ENCODE assay signal across 8 cellular contexts in the genomic region with DNA sequence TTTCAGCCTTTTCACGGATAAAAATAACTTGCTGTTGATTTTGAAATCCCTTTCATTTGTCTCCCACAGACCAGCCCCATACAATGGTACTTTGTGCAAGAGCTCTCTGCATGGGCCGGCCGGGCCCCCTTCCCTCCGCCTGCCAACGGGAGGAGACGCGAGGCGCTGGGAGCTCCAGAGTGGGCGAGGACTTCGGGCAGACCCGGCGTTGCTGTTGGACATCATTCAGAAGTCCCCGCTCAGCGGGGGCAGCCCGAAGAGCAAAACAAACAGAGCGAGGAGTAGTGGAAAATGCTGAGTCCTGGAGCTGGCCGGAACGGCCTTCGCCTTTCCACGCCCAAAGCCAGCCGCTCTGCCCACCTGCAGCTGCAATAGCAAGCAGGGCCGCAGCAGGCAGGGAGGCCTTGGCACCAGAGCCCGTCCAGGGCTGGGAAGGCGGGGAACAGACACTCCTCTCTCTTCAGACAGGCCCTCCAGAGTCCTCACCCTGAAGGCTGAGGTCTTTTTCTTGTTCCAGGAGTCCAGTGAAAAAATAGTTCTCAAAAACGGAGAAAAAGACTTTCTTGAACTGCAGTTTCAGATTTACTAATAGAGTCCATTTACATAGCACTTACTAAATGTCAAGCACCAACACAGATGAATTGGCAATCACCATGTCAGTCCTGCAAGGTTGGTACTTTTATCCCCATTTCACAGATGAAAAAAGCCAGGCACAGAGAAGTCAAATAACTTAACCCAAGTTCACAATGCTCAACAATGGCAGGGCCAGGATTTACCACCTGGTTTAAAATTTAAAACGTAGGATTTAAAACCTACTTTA.
A peak's percentile ranks its signal among the peaks of the same experiment; 100 is the strongest.
DNase-seq lines count a peak whose midpoint lies in the region; ATAC-seq and TF ChIP-seq lines count a peak whose summit lies in the region.

No MANE protein-coding gene starts in this region.

- H3K36me3 Mint-ChIP-seq in activated naive CD4-positive, alpha-beta T cell treated with anti-CD3 and anti-CD28 coated beads, Interleukin-2, amount 50 U/mL, for 72 hours = peaks cover 12 to 24% of the 10 kb centered on the region in 2 donors

- intact Hi-C loops in mucosa of descending colon (cut with DNase I, micrococcal nuclease) (no loop called here), vagina (cut with DNase I) (no loop called here)

- peak in 1 of 2 donors; percentile 28 for ATAC-seq in activated naive CD4-positive, alpha-beta T cell treated with anti-CD3 and anti-CD28 coated beads, Interleukin-2, amount 50 U/mL, for 72 hours
- peak; percentile 26 for ATAC-seq in mucosa of descending colon

- peaks cover 37% of the 10 kb centered on the region for H3K4me1 ChIP-seq in mucosa of descending colon (ENCODE audit: low read depth)
- H3K4me1 ChIP-seq in vagina = peaks cover 18% of the 10 kb centered on the region

- no peaks in the 10 kb centered on the region for H3K27me3 ChIP-seq in vagina

- no peaks in the 10 kb centered on the region for H3K36me3 ChIP-seq in mucosa of descending colon (ENCODE audit: low read depth)
- H3K36me3 ChIP-seq in vagina = no peaks in the 10 kb centered on the region

- H3K27ac Mint-ChIP-seq in activated naive CD4-positive, alpha-beta T cell treated with anti-CD3 and anti-CD28 coated beads, Interleukin-2, amount 50 U/mL, for 72 hours = peak overlapping the region; percentile 31 to 91

- no peak for TF ChIP-seq CTCF in cardiac fibroblast (IDR thresholded peaks at IDR 0.05; ENCODE audit: low read depth, low read length)
- no peak for TF ChIP-seq CTCF in mucosa of descending colon (IDR thresholded peaks at IDR 0.05)
- TF ChIP-seq CTCF in vagina (IDR thresholded peaks at IDR 0.05) = no peak

- H3K27ac ChIP-seq in vagina = peak overlapping the region; percentile 67

- H3K4me3 ChIP-seq in cardiac fibroblast (replicated peaks in 1 of 2; ENCODE audit: low read depth in 2 of 2, low read length in 2 of 2) (no peak overlapping the region), mucosa of descending colon (no peak overlapping the region), vagina (peak overlapping the region in 1 of 2 donors; percentile 15)

- no peaks in the 10 kb centered on the region for H3K9me3 Mint-ChIP-seq in activated naive CD4-positive, alpha-beta T cell treated with anti-CD3 and anti-CD28 coated beads, Interleukin-2, amount 50 U/mL, for 72 hours

- no peak for TF ChIP-seq POLR2A in vagina (IDR thresholded peaks at IDR 0.05)

- H3K9me3 ChIP-seq in mucosa of descending colon (no peaks in the 10 kb centered on the region), vagina (no peaks in the 10 kb centered on the region)

- no peak for DNase-seq in activated naive CD4-positive, alpha-beta T cell treated with anti-CD3 and anti-CD28 coated beads, Interleukin-2, amount 50 U/mL, for 72 hours (ENCODE audit: low spot score in 2 of 2)
- no peak for DNase-seq in activated naive CD4-positive, alpha-beta T cell treated with anti-CD3 and anti-CD28 coated beads, Interleukin-2, amount 50 U/mL, for 16 hours
- DNase-seq in cardiac fibroblast (ENCODE audit: low read depth in 2 of 2) (peak; percentile 52 to 92), mucosa of descending colon (peak; percentile 51 to 78 (median 67)), vagina (ENCODE audit: extremely low spot score in 2 of 2) (no peak), NCI-H2081 treated with DMSO at 0.1 percent for 48 hours (lab: John Stamatoyannopoulos, UW) (no peak), COR-L47 (lab: John Stamatoyannopoulos, UW) (no peak)
- no peak for DNase-seq in effector CD4-positive, alpha-beta T cell

Comparison
In these comparisons a context has a peak if more than half of its experiments do, and no peak if none do; other contexts are left out.
1. DNase-seq: peak in cardiac fibroblast (2 of 2) and mucosa of descending colon (3 of 3); none in activated naive CD4-positive, alpha-beta T cell treated with anti-CD3 and anti-CD28 coated beads, Interleukin-2, amount 50 U/mL, for 72 hours (0 of 2), activated naive CD4-positive, alpha-beta T cell treated with anti-CD3 and anti-CD28 coated beads, Interleukin-2, amount 50 U/mL, for 16 hours (single experiment), vagina (0 of 2), NCI-H2081 treated with DMSO at 0.1 percent for 48 hours (single experiment), effector CD4-positive, alpha-beta T cell (single experiment) and COR-L47 (single experiment).